14 cellular contexts compared by ENCODE assay signal in genomic region chr18:55425698-55426097, GRCh38.
"Had no signal": no experiment of that assay in that cellular context is flagged by ENCODE, and none has a peak within 500 bp of the region (broad histone marks: within the 10 kb centered on the region; RNA-seq: fewer than 3 reads in every experiment).

No MANE protein-coding gene starts in this region.

- H3K9me3 ChIP-seq: ascending aorta, heart right ventricle, ovary had no signal

- H3K27me3 Mint-ChIP-seq: activated naive CD4-positive, alpha-beta T cell treated with anti-CD3 and anti-CD28 coated beads, Interleukin-2, amount 10 ng/mL, durations not matched to agents 7 days and 5 days; stimulated activated naive CD8-positive, alpha-beta T cell treated with anti-CD3 and anti-CD28 coated beads, Interleukin-15, Interleukin-2, amounts not matched to agents 100 ng/mL and 50 ng/mL, for 24 hours; type B pancreatic cell had no signal

- H3K36me3 ChIP-seq: ascending aorta, heart right ventricle, ovary had no signal

- H3K27ac Mint-ChIP-seq: activated naive CD4-positive, alpha-beta T cell treated with anti-CD3 and anti-CD28 coated beads, Interleukin-2, amount 10 ng/mL, durations not matched to agents 7 days and 5 days; activated T-helper 2 cell treated with anti-CD3 and anti-CD28 coated beads, Interferon-gamma antibody, Interleukin-2, Interleukin-4, amounts not matched to agents 10 μg/mL and 5 μg/mL and 100 μg/mL, durations not matched to agents 14 hours and 24 hours and 36 hours; stimulated activated naive CD8-positive, alpha-beta T cell treated with anti-CD3 and anti-CD28 coated beads, Interleukin-15, Interleukin-2, amounts not matched to agents 100 ng/mL and 50 ng/mL, for 24 hours; type B pancreatic cell had no signal

- H3K9me3 Mint-ChIP-seq: activated naive CD4-positive, alpha-beta T cell treated with anti-CD3 and anti-CD28 coated beads, Interleukin-2, amount 10 ng/mL, durations not matched to agents 7 days and 5 days; activated T-helper 2 cell treated with anti-CD3 and anti-CD28 coated beads, Interferon-gamma antibody, Interleukin-2, Interleukin-4, amounts not matched to agents 10 μg/mL and 5 μg/mL and 100 μg/mL, durations not matched to agents 14 hours and 24 hours and 36 hours; stimulated activated naive CD8-positive, alpha-beta T cell treated with anti-CD3 and anti-CD28 coated beads, Interleukin-15, Interleukin-2, amounts not matched to agents 100 ng/mL and 50 ng/mL, for 24 hours had no signal

- H3K4me1 Mint-ChIP-seq: activated naive CD4-positive, alpha-beta T cell treated with anti-CD3 and anti-CD28 coated beads, Interleukin-2, amount 10 ng/mL, durations not matched to agents 7 days and 5 days had no signal

- H3K4me3 ChIP-seq: ascending aorta, heart right ventricle, ovary had no signal

- DNase-seq: activated CD4-positive, alpha-beta T cell treated with anti-CD3 and anti-CD28 coated beads for 1 hour; activated CD4-positive, alpha-beta T cell treated with anti-CD3 and anti-CD28 coated beads, Interleukin-2, amount 50 U/mL, for 4 hours; activated naive CD4-positive, alpha-beta T cell treated with anti-CD3 and anti-CD28 coated beads, Interleukin-2, amount 10 ng/mL, durations not matched to agents 7 days and 5 days; activated T-cell treated with anti-CD3 and anti-CD28 coated beads, Interleukin-2, amount 50 U/mL, for 1 hour; dermis blood vessel endothelial cell; heart right ventricle; mammary epithelial cell; ovary had no signal

- FAIRE-seq: bronchial epithelial cell, frontal cortex had no signal

- H3K36me3 Mint-ChIP-seq: activated naive CD4-positive, alpha-beta T cell treated with anti-CD3 and anti-CD28 coated beads, Interleukin-2, amount 10 ng/mL, durations not matched to agents 7 days and 5 days had no signal

- H3K27ac ChIP-seq: ascending aorta, heart right ventricle, ovary had no signal

- H3K4me3 Mint-ChIP-seq: activated naive CD4-positive, alpha-beta T cell treated with anti-CD3 and anti-CD28 coated beads, Interleukin-2, amount 10 ng/mL, durations not matched to agents 7 days and 5 days; stimulated activated naive CD8-positive, alpha-beta T cell treated with anti-CD3 and anti-CD28 coated beads, Interleukin-15, Interleukin-2, amounts not matched to agents 100 ng/mL and 50 ng/mL, for 24 hours; type B pancreatic cell had no signal
